ENCODE assay signal across 2 cellular contexts in genomic region chr21:38459490-38459889, GRCh38.
TF ChIP-seq lines count a peak whose summit lies in the region.

No MANE protein-coding gene starts in this region.

TF ChIP-seq in SK-N-SH, 30 proteins besides CTCF, POLR2A, EP300 and RAD21 (continued from another document):
- TF ChIP-seq, protein P1, sequence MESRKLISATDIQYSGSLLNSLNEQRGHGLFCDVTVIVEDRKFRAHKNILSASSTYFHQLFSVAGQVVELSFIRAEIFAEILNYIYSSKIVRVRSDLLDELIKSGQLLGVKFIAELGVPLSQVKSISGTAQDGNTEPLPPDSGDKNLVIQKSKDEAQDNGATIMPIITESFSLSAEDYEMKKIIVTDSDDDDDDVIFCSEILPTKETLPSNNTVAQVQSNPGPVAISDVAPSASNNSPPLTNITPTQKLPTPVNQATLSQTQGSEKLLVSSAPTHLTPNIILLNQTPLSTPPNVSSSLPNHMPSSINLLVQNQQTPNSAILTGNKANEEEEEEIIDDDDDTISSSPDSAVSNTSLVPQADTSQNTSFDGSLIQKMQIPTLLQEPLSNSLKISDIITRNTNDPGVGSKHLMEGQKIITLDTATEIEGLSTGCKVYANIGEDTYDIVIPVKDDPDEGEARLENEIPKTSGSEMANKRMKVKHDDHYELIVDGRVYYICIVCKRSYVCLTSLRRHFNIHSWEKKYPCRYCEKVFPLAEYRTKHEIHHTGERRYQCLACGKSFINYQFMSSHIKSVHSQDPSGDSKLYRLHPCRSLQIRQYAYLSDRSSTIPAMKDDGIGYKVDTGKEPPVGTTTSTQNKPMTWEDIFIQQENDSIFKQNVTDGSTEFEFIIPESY (IDR thresholded peaks at IDR 0.05; ENCODE audit: borderline replicate concordance, low read depth) = no peak

TF ChIP-seq in SK-N-SH treated with all-trans-retinoic acid at 6 μM for 48 hours, 23 proteins besides CTCF, POLR2A, EP300 and RAD21 (continued from another document):
- TF ChIP-seq, protein P2, sequence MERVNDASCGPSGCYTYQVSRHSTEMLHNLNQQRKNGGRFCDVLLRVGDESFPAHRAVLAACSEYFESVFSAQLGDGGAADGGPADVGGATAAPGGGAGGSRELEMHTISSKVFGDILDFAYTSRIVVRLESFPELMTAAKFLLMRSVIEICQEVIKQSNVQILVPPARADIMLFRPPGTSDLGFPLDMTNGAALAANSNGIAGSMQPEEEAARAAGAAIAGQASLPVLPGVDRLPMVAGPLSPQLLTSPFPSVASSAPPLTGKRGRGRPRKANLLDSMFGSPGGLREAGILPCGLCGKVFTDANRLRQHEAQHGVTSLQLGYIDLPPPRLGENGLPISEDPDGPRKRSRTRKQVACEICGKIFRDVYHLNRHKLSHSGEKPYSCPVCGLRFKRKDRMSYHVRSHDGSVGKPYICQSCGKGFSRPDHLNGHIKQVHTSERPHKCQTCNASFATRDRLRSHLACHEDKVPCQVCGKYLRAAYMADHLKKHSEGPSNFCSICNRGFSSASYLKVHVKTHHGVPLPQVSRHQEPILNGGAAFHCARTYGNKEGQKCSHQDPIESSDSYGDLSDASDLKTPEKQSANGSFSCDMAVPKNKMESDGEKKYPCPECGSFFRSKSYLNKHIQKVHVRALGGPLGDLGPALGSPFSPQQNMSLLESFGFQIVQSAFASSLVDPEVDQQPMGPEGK (CRISPR knock-in tag; IDR thresholded peaks at IDR 0.05; ENCODE audit: borderline replicate concordance) = no peak
- TF ChIP-seq CSDC2 (CRISPR knock-in tag; IDR thresholded peaks at IDR 0.05) (no peak), BACH2 (CRISPR knock-in tag; IDR thresholded peaks at IDR 0.05; ENCODE audit: borderline replicate concordance) (no peak), TOX (CRISPR knock-in tag; IDR thresholded peaks at IDR 0.05; ENCODE audit: borderline replicate concordance) (no peak), ESRRG (CRISPR knock-in tag; IDR thresholded peaks at IDR 0.05) (no peak), ZC3H10 (CRISPR knock-in tag; IDR thresholded peaks at IDR 0.05) (no peak)
